20 cellular contexts compared by ENCODE assay signal in genomic region chr13:75875450-75875849, GRCh38.
"Had no signal": no experiment of that assay in that cellular context is flagged by ENCODE, and none has a peak within 500 bp of the region (broad histone marks: within the 10 kb centered on the region; RNA-seq: fewer than 3 reads in every experiment).

No MANE protein-coding gene starts in this region.

- H3K9me3 Mint-ChIP-seq: endodermal cell; natural killer cell treated with Interleukin-12 subunit alpha and Interleukin-12 subunit beta and Interleukin-15 and Interleukin-18, amount 100 ng/mL, for 72 hours had no signal

- H3K27ac Mint-ChIP-seq: endodermal cell; natural killer cell treated with Interleukin-12 subunit alpha and Interleukin-12 subunit beta and Interleukin-15 and Interleukin-18, amount 100 ng/mL, for 72 hours had no signal

- DNase-seq: activated effector memory CD4-positive, alpha-beta T cell treated with anti-CD3 and anti-CD28 coated beads, Interleukin-2, amount 50 U/mL, for 16 hours; activated naive CD4-positive, alpha-beta T cell treated with anti-CD3 and anti-CD28 coated beads, Interleukin-2, amount 50 U/mL, for 16 hours; central memory CD4-positive, alpha-beta T cell; endodermal cell; foreskin fibroblast; head of caudate nucleus; hippocampal formation; left cardiac atrium; left ventricle myocardium superior; mucosa of descending colon; posterior cingulate gyrus; right cardiac atrium; stimulated activated CD4-positive, alpha-beta T cell treated with anti-CD3 and anti-CD28 coated beads, Interleukin-15, amount 100 ng/mL, for 24 hours; stimulated activated CD4-positive, alpha-beta T cell treated with anti-CD3 and anti-CD28 coated beads, Interleukin-2, amount 100 ng/mL, for 24 hours; stimulated activated naive CD4-positive, alpha-beta T cell treated with Interleukin-2 at 50 U/mL for 16 hours; T-helper 9 cell; trophoblast cell had no signal

- H3K9me3 ChIP-seq: breast epithelium, mucosa of descending colon, thoracic aorta had no signal

- H3K4me1 ChIP-seq: breast epithelium had no signal

- H3K36me3 Mint-ChIP-seq: natural killer cell treated with Interleukin-12 subunit alpha and Interleukin-12 subunit beta and Interleukin-15 and Interleukin-18, amount 100 ng/mL, for 72 hours had no signal

- H3K36me3 ChIP-seq: breast epithelium, thoracic aorta had no signal

- H3K4me3 ChIP-seq: breast epithelium, mucosa of descending colon, thoracic aorta had no signal

- H3K27me3 ChIP-seq: breast epithelium had no signal

- H3K4me3 Mint-ChIP-seq: endodermal cell; natural killer cell treated with Interleukin-12 subunit alpha and Interleukin-12 subunit beta and Interleukin-15 and Interleukin-18, amount 100 ng/mL, for 72 hours had no signal
